ENCODE assay signal across 26 cellular contexts in the genomic region with DNA sequence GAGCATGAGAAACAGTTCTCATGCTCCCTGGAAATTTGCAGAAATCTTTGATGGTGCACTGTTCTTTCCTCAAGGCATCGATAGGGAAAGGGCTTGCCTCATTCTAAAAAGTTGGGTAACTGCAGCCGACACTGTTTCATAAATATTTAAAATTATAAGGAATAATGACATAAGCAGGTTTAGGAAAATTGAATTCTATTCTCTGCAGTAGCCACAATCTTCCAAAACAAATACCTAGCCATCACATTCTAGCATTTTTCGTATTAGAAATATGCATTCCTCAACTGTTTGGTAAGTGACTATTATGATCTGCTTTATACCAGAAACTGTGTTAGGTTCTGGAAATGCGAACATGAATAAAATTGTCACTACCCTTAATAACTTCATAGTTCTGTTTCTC.
A peak's percentile ranks its signal among the peaks of the same experiment; 100 is the strongest.
DNase-seq lines count a peak whose midpoint lies in the region; ATAC-seq and TF ChIP-seq lines count a peak whose summit lies in the region.
"Had no signal": no experiment of that assay in that cellular context is flagged by ENCODE, and none has a peak within 500 bp of the region (broad histone marks: within the 10 kb centered on the region; RNA-seq: fewer than 3 reads in every experiment).

No MANE protein-coding gene starts in this region.

- intact Hi-C loops in left ventricle myocardium superior (cut with micrococcal nuclease) = no loop called here

- H3K4me3 ChIP-seq in fibroblast of villous mesenchyme (ENCODE audit: low read depth, low read length) = no peak overlapping the region
- H3K4me3 ChIP-seq: pancreas, testis, vagina had no signal

- ATAC-seq in left ventricle myocardium superior = no peak
- ATAC-seq in GM21825 (IDR thresholded peaks at IDR 0.05; ENCODE audit: unreplicated experiment) = no peak
- ATAC-seq: foreskin keratinocyte; HCT116; HepG2; naive thymus-derived CD8-positive, alpha-beta T cell; pancreas had no signal

- TF ChIP-seq CTCF in fibroblast of villous mesenchyme (IDR thresholded peaks at IDR 0.05; ENCODE audit: insufficient read depth, low read depth, low read length) = no peak

- DNase-seq in EL (peak; percentile 45), amniotic epithelial cell (ENCODE audit: low read depth) (peak; percentile 40), fibroblast of villous mesenchyme (ENCODE audit: low read depth) (peak; percentile 82), left ventricle myocardium superior (no peak), Kasumi-1 (lab: John Stamatoyannopoulos, UW) (no peak), NCI-H187 treated with DMSO at 0.1 percent for 48 hours (lab: John Stamatoyannopoulos, UW) (no peak)
- DNase-seq: activated CD4-positive, alpha-beta T cell treated with anti-CD3 and anti-CD28 coated beads for 48 hours; activated naive CD4-positive, alpha-beta T cell treated with anti-CD3 and anti-CD28 coated beads for 36 hours; activated T-cell treated with anti-CD3 and anti-CD28 coated beads, Interleukin-2, amount 50 U/mL, for 48 hours; anterior cingulate cortex; BE2C; foreskin keratinocyte; GF-D8; mesendoderm; naive thymus-derived CD8-positive, alpha-beta T cell; NCI-H1092; NCI-H187; pancreas; stimulated activated CD4-positive, alpha-beta T cell treated with anti-CD3 and anti-CD28 coated beads, Interleukin-12 subunit alpha, Interleukin-12 subunit beta, amount 100 ng/mL, for 4 hours; stimulated activated CD4-positive, alpha-beta T cell treated with anti-CD3 and anti-CD28 coated beads, Interleukin-4, amount 100 ng/mL, for 24 hours; stimulated activated naive CD4-positive, alpha-beta T cell; testis had no signal

Comparison
In these comparisons a context has a peak if more than half of its experiments do, and no peak if none do; other contexts are left out.
1. DNase-seq: peak in EL (single experiment), amniotic epithelial cell (single experiment) and fibroblast of villous mesenchyme (single experiment); none in left ventricle myocardium superior (single experiment), Kasumi-1 (0 of 2) and NCI-H187 treated with DMSO at 0.1 percent for 48 hours (single experiment).